8 cellular contexts compared by ENCODE assay signal in genomic region chr9:130962418-130963316, GRCh38. TPM values are rescaled to one million over a fixed set of nuclear protein-coding genes. Genes with fewer than 3 reads are reported as not detected.
DNase-seq lines count a peak whose midpoint lies in the region; ATAC-seq and TF ChIP-seq lines count a peak whose summit lies in the region.

No MANE protein-coding gene starts in this region.

- H3K9me2 ChIP-seq in OCI-LY7 (ENCODE audit: insufficient read depth, low read length) = no peaks in the 10 kb centered on the region

- in situ Hi-C loops in Panc1 (cut with HindIII; ENCODE audit: low pct_unique_long_range_greater_than_20kb, low sequenced_read_pairs) = no loop called here

- no peaks in the 10 kb centered on the region for H3K36me3 Mint-ChIP-seq in osteocyte (ENCODE audit: unreplicated experiment)

- no peaks in the 10 kb centered on the region for H3K9me3 ChIP-seq in Panc1 (ENCODE audit: control insufficient read depth, insufficient read depth, low read depth, low read length)
- H3K9me3 ChIP-seq in OCI-LY7 (ENCODE audit: low read length) = 0 out of 2 replicates have a peak, but pooled peaks cover 4% of the 10 kb centered on the region

- intact Hi-C loops in Panc1 (cut with micrococcal nuclease; ENCODE audit: unreplicated experiment) = no loop called here
- intact Hi-C loops in OCI-LY7 (cut with micrococcal nuclease; ENCODE audit: unreplicated experiment) = no loop called here

- H3K36me3 ChIP-seq in Panc1 (ENCODE audit: control insufficient read depth, insufficient read depth, low read length) (no peaks in the 10 kb centered on the region), OCI-LY7 (ENCODE audit: insufficient read depth, low read length) (no peaks in the 10 kb centered on the region)

- CTCF ChIA-PET in Panc1 (lab: Charles Lee) (no interaction called here), OCI-LY7 (lab: Charles Lee; ENCODE audit: unreplicated experiment) (no interaction called here)

- H3K4me3 ChIP-seq in Panc1 (ENCODE audit: low read depth in 2 of 2, low read length in 2 of 2) = no peak overlapping the region
- H3K4me3 ChIP-seq in OCI-LY7 (ENCODE audit: low read depth, low read length, poor library complexity, severe bottlenecking) = no peak overlapping the region

- DNase-seq in Daoy (ENCODE audit: low read depth) (peak; percentile 98), Panc1 (ENCODE audit: low read depth, low spot score) (peak; percentile 65), epithelial cell of prostate (ENCODE audit: low read depth, low spot score) (peak; percentile 78), osteocyte (ENCODE audit: extremely low spot score, unreplicated experiment) (peak; percentile 92), NCI-H1436 (lab: John Stamatoyannopoulos, UW) (no peak), OCI-LY7 (ENCODE audit: low spot score) (no peak)
- no peak for DNase-seq in activated CD4-positive, alpha-beta T cell treated with anti-CD3 and anti-CD28 coated beads for 4 hours
- DNase-seq in stimulated activated CD4-positive, alpha-beta T cell treated with anti-CD3 and anti-CD28 coated beads, Interleukin-4, amount 100 ng/mL, for 4 hours = no peak

- no peaks in the 10 kb centered on the region for H3K79me2 ChIP-seq in OCI-LY7 (ENCODE audit: insufficient read depth, low read depth, low read length)

- POLR2A ChIA-PET in Panc1 (lab: Charles Lee) (no interaction called here), OCI-LY7 (lab: Charles Lee) (no interaction called here)

- H3K27me3 Mint-ChIP-seq in osteocyte (ENCODE audit: unreplicated experiment) = no peaks in the 10 kb centered on the region

- H4K20me1 ChIP-seq in OCI-LY7 (ENCODE audit: insufficient read depth, low read length) = no peaks in the 10 kb centered on the region

- peak overlapping the region; percentile 89 for H3K27ac Mint-ChIP-seq in osteocyte (ENCODE audit: unreplicated experiment)

- H3K27me3 ChIP-seq in Panc1 (ENCODE audit: control insufficient read depth, insufficient read depth, low read length) = no peaks in the 10 kb centered on the region

- H2AFZ ChIP-seq in OCI-LY7 (ENCODE audit: low read length) = no peak overlapping the region

- BruUV-seq in Panc1 (replicated peaks; lab: Mats Ljungman, UMichigan) (no TSS peak), OCI-LY7 (replicated peaks; lab: Mats Ljungman, UMichigan) (no TSS peak)

- H3K4me1 ChIP-seq in Panc1 (ENCODE audit: control insufficient read depth, insufficient read depth, low read length) = peaks cover 5% of the 10 kb centered on the region
- H3K4me1 ChIP-seq in OCI-LY7 (ENCODE audit: insufficient read depth, low read length, poor library complexity, severe bottlenecking) = no peaks in the 10 kb centered on the region

- no peaks in the 10 kb centered on the region for H3K9me3 Mint-ChIP-seq in osteocyte (ENCODE audit: unreplicated experiment)

- ATAC-seq in Panc1 = peak; percentile 96

- H3K4me2 ChIP-seq in OCI-LY7 (ENCODE audit: low read length) = no peak overlapping the region

- peaks cover 22% of the 10 kb centered on the region for H3K4me1 Mint-ChIP-seq in osteocyte (ENCODE audit: unreplicated experiment)

- TF ChIP-seq CTCF in Panc1 (IDR thresholded peaks at IDR 0.05) (no peak), osteocyte (IDR thresholded peaks at IDR 0.05) (no peak), OCI-LY7 (conservative IDR thresholded peaks at IDR 0.05; ENCODE audit: low read length) (no peak)

- H3K4me3 Mint-ChIP-seq in osteocyte (ENCODE audit: unreplicated experiment) = peak overlapping the region; percentile 39

- H3K27ac ChIP-seq in Panc1 (ENCODE audit: low read length) (no peak overlapping the region), epithelial cell of prostate (peak overlapping the region; percentile 28), OCI-LY7 (ENCODE audit: low read depth, low read length, poor library complexity, severe bottlenecking) (no peak overlapping the region)

RNA-seq across cellular contexts. Expression of gene FIBCD1, which starts 23.6 kb away (rescaled TPM):
- total RNA-seq in Daoy (2014; rRNA removed; shearing (Covaris generic)) = 3.3 and 11.0 TPM in 2 replicates
- 16.3 TPM for total RNA-seq in Panc1 (2021; ENCODE audit: unreplicated experiment)
- 16.6 TPM for polyA plus RNA-seq in Panc1 (2012; ENCODE audit: insufficient read length)
- total RNA-seq in osteocyte = 17.5 and 18.2 TPM in 2 replicates
- not detected in 2 replicates for total RNA-seq in OCI-LY7 (2014; rRNA removed; shearing (Covaris generic))
- not detected in 2 replicates for total RNA-seq in OCI-LY7 (2022)

RNA-seq across cellular contexts. Expression of gene LAMC3, which starts 46.3 kb away (rescaled TPM):
- total RNA-seq in Daoy (2014; rRNA removed; shearing (Covaris generic)) = 2.5 and 3.8 TPM in 2 replicates
- total RNA-seq in Panc1 (2021; ENCODE audit: unreplicated experiment) (16.4 TPM), osteocyte (0.68 and 1.0 TPM in 2 replicates), OCI-LY7 (2022) (2.0 and 2.2 TPM in 2 replicates)
- 13.7 TPM for polyA plus RNA-seq in Panc1 (2012; ENCODE audit: insufficient read length)
- total RNA-seq in OCI-LY7 (2014; rRNA removed; shearing (Covaris generic)) = 0.19 TPM in 1 of 2 replicates, not detected in the other

Comparison
In these comparisons a context has a peak if more than half of its experiments do, and no peak if none do; other contexts are left out.
1. DNase-seq: peak in Daoy (single experiment), Panc1 (single experiment), epithelial cell of prostate (single experiment) and osteocyte (single experiment); none in activated CD4-positive, alpha-beta T cell treated with anti-CD3 and anti-CD28 coated beads for 4 hours (0 of 2), stimulated activated CD4-positive, alpha-beta T cell treated with anti-CD3 and anti-CD28 coated beads, Interleukin-4, amount 100 ng/mL, for 4 hours (0 of 2), NCI-H1436 (single experiment) and OCI-LY7 (single experiment).